Comparison of ENCODE assay signal across 1 cellular context in genomic region chr1:3575953-3576352, GRCh38.
TF ChIP-seq lines count a peak whose summit lies in the region.

No MANE protein-coding gene starts in this region.

TF ChIP-seq in HepG2, 621 proteins besides CTCF, POLR2A, EP300 and RAD21:
- TF ChIP-seq ZNF691 (CRISPR knock-in tag; IDR thresholded peaks at IDR 0.05; ENCODE audit: borderline replicate concordance, low read depth) (no peak), ZNF607 (CRISPR knock-in tag; IDR thresholded peaks at IDR 0.05; ENCODE audit: borderline replicate concordance) (no peak), EHMT2 (IDR thresholded peaks at IDR 0.05; ENCODE audit: borderline replicate concordance, low read depth, low read length) (no peak), ZNF281 (CRISPR knock-in tag; IDR thresholded peaks at IDR 0.05; ENCODE audit: borderline replicate concordance) (no peak), THAP7 (CRISPR knock-in tag; IDR thresholded peaks at IDR 0.05) (no peak), ZFX (CRISPR knock-in tag; IDR thresholded peaks at IDR 0.05; ENCODE audit: low read depth) (peak; percentile 60), ZNF687 (CRISPR knock-in tag; IDR thresholded peaks at IDR 0.05) (peak; percentile 12; the same call in 1 of the 2 replicates), ZFY (CRISPR knock-in tag; IDR thresholded peaks at IDR 0.05) (peak; percentile 62), ZMYM3 (CRISPR knock-in tag; IDR thresholded peaks at IDR 0.05) (no peak), ERF (CRISPR knock-in tag; IDR thresholded peaks at IDR 0.05) (no peak)
